22 cellular contexts compared by ENCODE assay signal in the genomic region with DNA sequence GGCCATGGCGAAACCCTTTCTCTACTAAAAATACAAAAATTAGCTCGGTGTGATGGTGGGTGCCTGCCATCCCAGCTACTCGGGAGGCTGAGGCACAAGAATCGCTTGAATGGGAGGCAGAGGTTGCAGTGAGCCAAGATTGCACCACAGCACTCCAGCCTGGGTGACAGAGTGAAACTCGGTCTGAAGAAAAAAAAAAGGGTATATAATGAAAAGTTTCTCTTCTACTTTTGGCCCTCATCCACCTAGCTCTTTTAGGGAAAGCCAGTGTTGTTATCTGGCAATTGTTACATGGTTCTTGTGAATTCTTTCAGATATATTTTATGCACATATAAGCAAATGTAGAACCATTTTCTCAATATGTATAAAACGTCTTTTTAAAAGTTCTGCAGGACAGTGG. TPM values are rescaled to one million over a fixed set of nuclear protein-coding genes. Genes with fewer than 3 reads are reported as not detected.
DNase-seq lines count a peak whose midpoint lies in the region; ATAC-seq and TF ChIP-seq lines count a peak whose summit lies in the region.
"Had no signal": no experiment of that assay in that cellular context is flagged by ENCODE, and none has a peak within 500 bp of the region (broad histone marks: within the 10 kb centered on the region; RNA-seq: fewer than 3 reads in every experiment).

No MANE protein-coding gene starts in this region.

- DNase-seq in activated naive CD8-positive, alpha-beta T cell treated with anti-CD3 and anti-CD28 coated beads for 36 hours: no peak
- DNase-seq in cardiac fibroblast (ENCODE audit: low read depth in 2 of 2) (peak; percentile 19 to 61), fibroblast of villous mesenchyme (ENCODE audit: low read depth) (peak; percentile 8), SKM-1 (lab: John Stamatoyannopoulos, UW; ENCODE audit: unreplicated experiment) (no peak), anterior cingulate cortex (lab: John Stamatoyannopoulos, UW) (no peak)
- DNase-seq: BE2C; Caco-2; CD4-positive, CD25-positive, alpha-beta regulatory T cell; H7; HFFc6; Kasumi-1; MG63; NCI-H1092; NCI-H1436 treated with DMSO at 0.1 percent for 48 hours; NCI-H2029 treated with DMSO at 0.1 percent for 48 hours; NCI-H2171; NCI-H526; PC-9 had no signal

- H3K27ac Mint-ChIP-seq in activated naive CD8-positive, alpha-beta T cell: peak overlapping the region; percentile 34
- no peak overlapping the region for H3K27ac Mint-ChIP-seq in activated naive CD8-positive, alpha-beta T cell treated with anti-CD3 and anti-CD28 coated beads for 36 hours
- H3K27ac Mint-ChIP-seq: HFFc6 had no signal

- no peak for ATAC-seq in HG02885 (IDR thresholded peaks at IDR 0.05; ENCODE audit: poor library complexity, unreplicated experiment)
- ATAC-seq in HG03342 (IDR thresholded peaks at IDR 0.05; ENCODE audit: unreplicated experiment): no peak

- no peak overlapping the region for H3K4me3 ChIP-seq in cardiac fibroblast (replicated peaks in 1 of 2; ENCODE audit: low read depth in 2 of 2, low read length in 2 of 2)
- no peak overlapping the region for H3K4me3 ChIP-seq in fibroblast of villous mesenchyme (ENCODE audit: low read depth, low read length)
- H3K4me3 ChIP-seq: MG63, PC-9 had no signal

- H3K36me3 Mint-ChIP-seq in activated naive CD8-positive, alpha-beta T cell: no peaks in the 10 kb centered on the region
- peaks cover 26% of the 10 kb centered on the region for H3K36me3 Mint-ChIP-seq in activated naive CD8-positive, alpha-beta T cell treated with anti-CD3 and anti-CD28 coated beads for 36 hours

- H3K4me1 Mint-ChIP-seq in activated naive CD8-positive, alpha-beta T cell (ENCODE audit: low read depth): peaks cover 20% of the 10 kb centered on the region
- H3K4me1 Mint-ChIP-seq in activated naive CD8-positive, alpha-beta T cell treated with anti-CD3 and anti-CD28 coated beads for 36 hours: peaks cover 28% of the 10 kb centered on the region

- no peaks in the 10 kb centered on the region for H3K27me3 Mint-ChIP-seq in activated naive CD8-positive, alpha-beta T cell
- no peaks in the 10 kb centered on the region for H3K27me3 Mint-ChIP-seq in activated naive CD8-positive, alpha-beta T cell treated with anti-CD3 and anti-CD28 coated beads for 36 hours
- H3K27me3 Mint-ChIP-seq: CD4-positive, CD25-positive, alpha-beta regulatory T cell; IgD-negative memory B cell had no signal

- no peak overlapping the region for H3K4me3 Mint-ChIP-seq in activated naive CD8-positive, alpha-beta T cell
- H3K4me3 Mint-ChIP-seq in activated naive CD8-positive, alpha-beta T cell treated with anti-CD3 and anti-CD28 coated beads for 36 hours: no peak overlapping the region
- H3K4me3 Mint-ChIP-seq: CD4-positive, CD25-positive, alpha-beta regulatory T cell; HFFc6 had no signal

- H3K9me3 Mint-ChIP-seq in activated naive CD8-positive, alpha-beta T cell (ENCODE audit: low read depth): no peaks in the 10 kb centered on the region
- no peaks in the 10 kb centered on the region for H3K9me3 Mint-ChIP-seq in activated naive CD8-positive, alpha-beta T cell treated with anti-CD3 and anti-CD28 coated beads for 36 hours
- H3K9me3 Mint-ChIP-seq: CD4-positive, CD25-positive, alpha-beta regulatory T cell; HFFc6; IgD-negative memory B cell had no signal

- no peak for TF ChIP-seq CTCF in cardiac fibroblast (IDR thresholded peaks at IDR 0.05; ENCODE audit: low read depth, low read length)
- TF ChIP-seq CTCF in fibroblast of villous mesenchyme (IDR thresholded peaks at IDR 0.05; ENCODE audit: insufficient read depth, low read depth, low read length): no peak

RNA-seq across cellular contexts. Expression of a gene that starts 19.0 kb away (rescaled TPM):
- 10 to 100 TPM; 36.2 to 36.5 TPM for total RNA-seq in activated naive CD8-positive, alpha-beta T cell treated with anti-CD3 and anti-CD28 coated beads for 36 hours
- 24.2 TPM in 2 replicates for total RNA-seq in fibroblast of villous mesenchyme

Comparison
In these comparisons a context has a peak if more than half of its experiments do, and no peak if none do; other contexts are left out.
1. DNase-seq: peak in cardiac fibroblast (2 of 2) and fibroblast of villous mesenchyme (single experiment); none in activated naive CD8-positive, alpha-beta T cell treated with anti-CD3 and anti-CD28 coated beads for 36 hours (single experiment), SKM-1 (single experiment) and anterior cingulate cortex (0 of 58).